Comparison of ENCODE assay signal across 1 cellular context in genomic region chr3:160573955-160574525, GRCh38.
TF ChIP-seq lines count a peak whose summit lies in the region.

No MANE protein-coding gene starts in this region.

TF ChIP-seq in K562, 482 proteins besides CTCF, POLR2A, EP300 and RAD21:
- peak; percentile 59 for TF ChIP-seq PRDM10 (IDR thresholded peaks at IDR 0.05; ENCODE audit: partially characterized antibody)
